Comparison of ENCODE assay signal across 1 cellular context in the genomic region with DNA sequence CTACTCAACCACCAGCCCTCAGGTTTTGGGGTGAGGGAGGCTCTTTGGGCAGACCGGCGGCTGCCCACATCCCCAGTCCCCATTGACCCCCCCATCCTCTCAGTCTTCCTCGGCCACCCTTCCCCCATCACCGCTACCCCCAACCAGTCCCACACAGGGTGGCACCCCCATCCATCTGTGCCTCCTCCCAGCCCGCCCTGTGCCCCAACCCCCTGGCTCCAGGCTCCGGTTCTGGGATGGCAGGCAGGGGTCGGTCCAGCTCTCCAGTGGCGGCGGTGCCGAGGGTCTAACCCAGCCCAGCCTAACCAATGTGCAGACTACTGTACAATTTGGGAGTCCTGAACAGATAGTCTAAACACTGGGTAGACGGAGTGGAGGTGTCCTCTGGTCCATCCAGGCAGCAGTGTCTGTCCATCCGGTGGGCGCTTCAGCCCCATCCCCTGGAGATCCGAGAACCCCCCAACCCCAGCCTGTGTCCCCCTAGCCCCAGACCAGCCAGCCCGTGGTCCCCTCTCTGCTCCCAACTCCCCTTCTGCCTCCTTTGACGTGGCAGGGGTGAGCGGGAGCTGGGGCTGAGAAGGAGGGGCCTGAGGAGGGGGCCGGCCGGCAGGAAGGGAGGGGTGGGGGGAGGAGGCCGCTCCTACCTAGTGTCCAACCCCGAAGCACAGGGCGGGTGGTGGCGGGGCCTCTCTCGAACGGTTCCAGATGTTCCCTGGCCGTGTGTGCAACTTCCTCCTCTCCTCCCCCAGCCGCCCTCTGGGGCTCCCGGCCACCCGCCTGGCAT.
TF ChIP-seq lines count a peak whose summit lies in the region.

No MANE protein-coding gene starts in this region.

TF ChIP-seq in HepG2, 621 proteins besides CTCF, POLR2A, EP300 and RAD21:
- no peak for TF ChIP-seq ZNF383 (CRISPR knock-in tag; IDR thresholded peaks at IDR 0.05; ENCODE audit: borderline replicate concordance)
- no peak for TF ChIP-seq SP5 (CRISPR knock-in tag; IDR thresholded peaks at IDR 0.05; ENCODE audit: borderline replicate concordance, low read depth)
- TF ChIP-seq, protein P1, sequence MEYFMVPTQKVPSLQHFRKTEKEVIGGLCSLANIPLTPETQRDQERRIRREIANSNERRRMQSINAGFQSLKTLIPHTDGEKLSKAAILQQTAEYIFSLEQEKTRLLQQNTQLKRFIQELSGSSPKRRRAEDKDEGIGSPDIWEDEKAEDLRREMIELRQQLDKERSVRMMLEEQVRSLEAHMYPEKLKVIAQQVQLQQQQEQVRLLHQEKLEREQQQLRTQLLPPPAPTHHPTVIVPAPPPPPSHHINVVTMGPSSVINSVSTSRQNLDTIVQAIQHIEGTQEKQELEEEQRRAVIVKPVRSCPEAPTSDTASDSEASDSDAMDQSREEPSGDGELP (IDR thresholded peaks at IDR 0.05; ENCODE audit: borderline replicate concordance, low read depth), result peak; percentile 14; the same call in 1 of the 2 replicates
- TF ChIP-seq, protein P2, sequence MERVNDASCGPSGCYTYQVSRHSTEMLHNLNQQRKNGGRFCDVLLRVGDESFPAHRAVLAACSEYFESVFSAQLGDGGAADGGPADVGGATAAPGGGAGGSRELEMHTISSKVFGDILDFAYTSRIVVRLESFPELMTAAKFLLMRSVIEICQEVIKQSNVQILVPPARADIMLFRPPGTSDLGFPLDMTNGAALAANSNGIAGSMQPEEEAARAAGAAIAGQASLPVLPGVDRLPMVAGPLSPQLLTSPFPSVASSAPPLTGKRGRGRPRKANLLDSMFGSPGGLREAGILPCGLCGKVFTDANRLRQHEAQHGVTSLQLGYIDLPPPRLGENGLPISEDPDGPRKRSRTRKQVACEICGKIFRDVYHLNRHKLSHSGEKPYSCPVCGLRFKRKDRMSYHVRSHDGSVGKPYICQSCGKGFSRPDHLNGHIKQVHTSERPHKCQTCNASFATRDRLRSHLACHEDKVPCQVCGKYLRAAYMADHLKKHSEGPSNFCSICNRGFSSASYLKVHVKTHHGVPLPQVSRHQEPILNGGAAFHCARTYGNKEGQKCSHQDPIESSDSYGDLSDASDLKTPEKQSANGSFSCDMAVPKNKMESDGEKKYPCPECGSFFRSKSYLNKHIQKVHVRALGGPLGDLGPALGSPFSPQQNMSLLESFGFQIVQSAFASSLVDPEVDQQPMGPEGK (CRISPR knock-in tag; IDR thresholded peaks at IDR 0.05), result 0 out of 2 replicates have a peak, but pooled peaks have one; percentile 42
- TF ChIP-seq, protein P3, sequence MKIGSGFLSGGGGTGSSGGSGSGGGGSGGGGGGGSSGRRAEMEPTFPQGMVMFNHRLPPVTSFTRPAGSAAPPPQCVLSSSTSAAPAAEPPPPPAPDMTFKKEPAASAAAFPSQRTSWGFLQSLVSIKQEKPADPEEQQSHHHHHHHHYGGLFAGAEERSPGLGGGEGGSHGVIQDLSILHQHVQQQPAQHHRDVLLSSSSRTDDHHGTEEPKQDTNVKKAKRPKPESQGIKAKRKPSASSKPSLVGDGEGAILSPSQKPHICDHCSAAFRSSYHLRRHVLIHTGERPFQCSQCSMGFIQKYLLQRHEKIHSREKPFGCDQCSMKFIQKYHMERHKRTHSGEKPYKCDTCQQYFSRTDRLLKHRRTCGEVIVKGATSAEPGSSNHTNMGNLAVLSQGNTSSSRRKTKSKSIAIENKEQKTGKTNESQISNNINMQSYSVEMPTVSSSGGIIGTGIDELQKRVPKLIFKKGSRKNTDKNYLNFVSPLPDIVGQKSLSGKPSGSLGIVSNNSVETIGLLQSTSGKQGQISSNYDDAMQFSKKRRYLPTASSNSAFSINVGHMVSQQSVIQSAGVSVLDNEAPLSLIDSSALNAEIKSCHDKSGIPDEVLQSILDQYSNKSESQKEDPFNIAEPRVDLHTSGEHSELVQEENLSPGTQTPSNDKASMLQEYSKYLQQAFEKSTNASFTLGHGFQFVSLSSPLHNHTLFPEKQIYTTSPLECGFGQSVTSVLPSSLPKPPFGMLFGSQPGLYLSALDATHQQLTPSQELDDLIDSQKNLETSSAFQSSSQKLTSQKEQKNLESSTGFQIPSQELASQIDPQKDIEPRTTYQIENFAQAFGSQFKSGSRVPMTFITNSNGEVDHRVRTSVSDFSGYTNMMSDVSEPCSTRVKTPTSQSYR (CRISPR knock-in tag; IDR thresholded peaks at IDR 0.05; ENCODE audit: borderline replicate concordance), result peak; percentile 43; the same call in 1 of the 2 replicates
- no peak for TF ChIP-seq ZNF235 (CRISPR knock-in tag; IDR thresholded peaks at IDR 0.05; ENCODE audit: borderline replicate concordance)
- no peak for TF ChIP-seq HNF4A (CRISPR knock-in tag; IDR thresholded peaks at IDR 0.05)
- 0 out of 2 replicates have a peak, but pooled peaks have one; percentile 26 for TF ChIP-seq ELF3 (CRISPR knock-in tag; IDR thresholded peaks at IDR 0.05)
